1 cellular context compared by ENCODE assay signal in the genomic region with DNA sequence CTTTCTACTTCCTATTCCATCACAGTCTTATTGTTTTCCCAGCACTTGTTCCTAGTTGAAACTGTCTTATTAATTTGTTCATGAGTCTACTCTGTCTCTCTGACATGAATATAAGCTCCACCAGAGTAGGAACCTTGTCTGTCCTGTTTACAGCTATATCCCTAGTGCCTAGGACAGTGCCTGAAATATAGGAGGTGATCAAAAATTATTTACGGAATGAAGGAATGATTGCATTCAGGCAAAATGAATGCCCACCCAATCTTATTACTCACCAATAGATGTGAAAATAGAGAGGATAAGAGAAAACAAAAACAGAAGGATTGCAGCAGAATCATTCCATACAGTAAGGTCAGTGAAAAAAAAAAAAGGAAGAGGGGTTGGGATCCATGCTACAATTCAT.
TF ChIP-seq lines count a peak whose summit lies in the region.

No MANE protein-coding gene starts in this region.

TF ChIP-seq in K562, 482 proteins besides CTCF, POLR2A, EP300 and RAD21:
- TF ChIP-seq RBM25 (IDR thresholded peaks at IDR 0.05; ENCODE audit: low read depth, low read length, severe bottlenecking) (peak; percentile 62), POLR2G (IDR thresholded peaks at IDR 0.05; ENCODE audit: low read depth, low read length) (no peak), CREM (IDR thresholded peaks at IDR 0.05; ENCODE audit: low read depth) (no peak), ESRRA (IDR thresholded peaks at IDR 0.05; ENCODE audit: borderline replicate concordance, low read depth) (no peak), PHF20 (IDR thresholded peaks at IDR 0.05; ENCODE audit: partially characterized antibody) (peak; percentile 41), RBFOX2 (IDR thresholded peaks at IDR 0.05; ENCODE audit: low read depth, low read length) (0 out of 2 replicates have a peak, but pooled peaks have one; percentile 8)
- TF ChIP-seq, protein P1, sequence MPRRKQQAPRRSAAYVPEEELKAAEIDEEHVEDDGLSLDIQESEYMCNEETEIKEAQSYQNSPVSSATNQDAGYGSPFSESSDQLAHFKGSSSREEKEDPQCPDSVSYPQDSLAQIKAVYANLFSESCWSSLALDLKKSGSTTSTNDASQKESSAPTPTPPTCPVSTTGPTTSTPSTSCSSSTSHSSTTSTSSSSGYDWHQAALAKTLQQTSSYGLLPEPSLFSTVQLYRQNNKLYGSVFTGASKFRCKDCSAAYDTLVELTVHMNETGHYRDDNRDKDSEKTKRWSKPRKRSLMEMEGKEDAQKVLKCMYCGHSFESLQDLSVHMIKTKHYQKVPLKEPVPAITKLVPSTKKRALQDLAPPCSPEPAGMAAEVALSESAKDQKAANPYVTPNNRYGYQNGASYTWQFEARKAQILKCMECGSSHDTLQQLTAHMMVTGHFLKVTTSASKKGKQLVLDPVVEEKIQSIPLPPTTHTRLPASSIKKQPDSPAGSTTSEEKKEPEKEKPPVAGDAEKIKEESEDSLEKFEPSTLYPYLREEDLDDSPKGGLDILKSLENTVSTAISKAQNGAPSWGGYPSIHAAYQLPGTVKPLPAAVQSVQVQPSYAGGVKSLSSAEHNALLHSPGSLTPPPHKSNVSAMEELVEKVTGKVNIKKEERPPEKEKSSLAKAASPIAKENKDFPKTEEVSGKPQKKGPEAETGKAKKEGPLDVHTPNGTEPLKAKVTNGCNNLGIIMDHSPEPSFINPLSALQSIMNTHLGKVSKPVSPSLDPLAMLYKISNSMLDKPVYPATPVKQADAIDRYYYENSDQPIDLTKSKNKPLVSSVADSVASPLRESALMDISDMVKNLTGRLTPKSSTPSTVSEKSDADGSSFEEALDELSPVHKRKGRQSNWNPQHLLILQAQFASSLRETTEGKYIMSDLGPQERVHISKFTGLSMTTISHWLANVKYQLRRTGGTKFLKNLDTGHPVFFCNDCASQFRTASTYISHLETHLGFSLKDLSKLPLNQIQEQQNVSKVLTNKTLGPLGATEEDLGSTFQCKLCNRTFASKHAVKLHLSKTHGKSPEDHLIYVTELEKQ (CRISPR knock-in tag; IDR thresholded peaks at IDR 0.05) = no peak
